Comparison of ENCODE assay signal across 9 cellular contexts in genomic region chr5:135245521-135246499, GRCh38.
DNase-seq lines count a peak whose midpoint lies in the region; ATAC-seq and FAIRE-seq lines count a peak whose summit lies in the region.
"Had no signal": no experiment of that assay in that cellular context is flagged by ENCODE, and none has a peak within 500 bp of the region (broad histone marks: within the 10 kb centered on the region; RNA-seq: fewer than 3 reads in every experiment).

No MANE protein-coding gene starts in this region.

- H3K4me3 ChIP-seq in esophagus (ENCODE audit: low read depth in 1 of 2, low read length in 2 of 2) = no peak overlapping the region

- H3K36me3 ChIP-seq in esophagus (ENCODE audit: control insufficient read depth in 2 of 2, insufficient read depth in 2 of 2, low read length in 1 of 2) = no peaks in the 10 kb centered on the region

- no peaks in the 10 kb centered on the region for H3K27me3 ChIP-seq in esophagus (ENCODE audit: control insufficient read depth in 1 of 2, insufficient read depth in 2 of 2, low read length in 2 of 2)

- 37 to 43% methylated on average over 8 of the region's 8 CpGs for WGBS in esophagus, 2 donors

- H3K27ac ChIP-seq in esophagus (ENCODE audit: low read depth in 2 of 2, low read length in 1 of 2) = peak overlapping the region; percentile 92 to 97

- ATAC-seq in GM19455 (IDR thresholded peaks at IDR 0.05; ENCODE audit: unreplicated experiment) = no peak
- no peak for ATAC-seq in HG02870 (IDR thresholded peaks at IDR 0.05; ENCODE audit: unreplicated experiment)

- DNase-seq in ELR (ENCODE audit: low read depth) (peak; percentile 84), RCC 7860 (ENCODE audit: low spot score) (peak; percentile 54), renal cortical epithelial cell (ENCODE audit: low read depth) (peak; percentile 36), NCI-H446 treated with DMSO at 0.1 percent for 48 hours (lab: John Stamatoyannopoulos, UW) (no peak), iPS-NIHi11 (ENCODE audit: low spot score) (no peak)
- DNase-seq: activated CD4-positive, CD25-positive, alpha-beta regulatory T cell had no signal

- FAIRE-seq in RCC 7860 (lab: Jason Lieb, UNC) = peak; percentile 42

- no peaks in the 10 kb centered on the region for H3K9me3 ChIP-seq in esophagus (ENCODE audit: control insufficient read depth in 2 of 2, insufficient read depth in 1 of 2, low read depth in 1 of 2, low read length in 1 of 2)

- H3K4me1 ChIP-seq in esophagus (ENCODE audit: control insufficient read depth in 2 of 2, insufficient read depth in 2 of 2, low read length in 1 of 2) = peaks cover 26 to 48% of the 10 kb centered on the region in 2 donors

Comparison
In these comparisons a context has a peak if more than half of its experiments do, and no peak if none do; other contexts are left out.
1. DNase-seq: peak in ELR (single experiment), RCC 7860 (single experiment) and renal cortical epithelial cell (single experiment); none in NCI-H446 treated with DMSO at 0.1 percent for 48 hours (single experiment) and iPS-NIHi11 (single experiment).